Comparison of ENCODE assay signal across 21 cellular contexts in the genomic region with DNA sequence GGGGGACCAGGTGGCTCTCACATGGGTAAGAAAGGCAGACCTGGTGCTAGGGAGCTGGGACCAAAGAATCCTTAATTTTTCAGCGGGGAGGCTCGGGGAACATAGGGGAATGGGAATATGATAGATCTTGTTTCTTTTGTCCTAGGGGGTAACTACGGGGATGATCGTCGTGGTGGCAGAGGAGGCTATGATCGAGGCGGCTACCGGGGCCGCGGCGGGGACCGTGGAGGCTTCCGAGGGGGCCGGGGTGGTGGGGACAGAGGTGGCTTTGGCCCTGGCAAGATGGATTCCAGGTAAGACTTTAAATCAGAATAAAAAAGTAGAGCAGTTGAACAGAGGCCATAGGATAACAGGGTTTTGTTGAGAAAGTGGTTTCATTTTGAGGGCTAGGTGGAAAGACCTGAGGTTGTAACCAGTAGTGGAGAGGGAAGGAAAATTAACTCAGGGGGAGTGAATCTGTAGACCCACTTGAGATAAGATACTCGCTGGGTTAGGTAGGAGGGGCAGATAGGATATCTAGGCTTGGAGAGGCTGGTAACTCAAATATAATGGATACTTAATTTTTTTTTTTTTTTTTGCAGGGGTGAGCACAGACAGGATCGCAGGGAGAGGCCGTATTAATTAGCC. TPM values are rescaled to one million over a fixed set of nuclear protein-coding genes. Genes with fewer than 3 reads are reported as not detected.
DNase-seq lines count a peak whose midpoint lies in the region; ATAC-seq, FAIRE-seq and TF ChIP-seq lines count a peak whose summit lies in the region.
"Had no signal": no experiment of that assay in that cellular context is flagged by ENCODE, and none has a peak within 500 bp of the region (broad histone marks: within the 10 kb centered on the region; RNA-seq: fewer than 3 reads in every experiment).

No MANE protein-coding gene starts in this region.

- in situ Hi-C loops in GM23248 (cut with MboI) (no loop called here), GM12878 (cut with MboI) (no loop called here)

- peaks cover 88% of the 10 kb centered on the region for H3K36me3 Mint-ChIP-seq in activated CD4-positive, alpha-beta T cell treated with anti-CD3 and anti-CD28 coated beads, Interleukin-2, amount 10 ng/mL, durations not matched to agents 24 days and 14 days (ENCODE audit: low read depth)
- peaks cover 87% of the 10 kb centered on the region for H3K36me3 Mint-ChIP-seq in activated CD4-positive, alpha-beta T cell treated with anti-CD3 and anti-CD28 coated beads, Interleukin-2, amount 10 ng/mL, durations not matched to agents 7 days and 5 days (ENCODE audit: low read depth)
- H3K36me3 Mint-ChIP-seq in nephron progenitor cell (ENCODE audit: low read depth), result peaks cover 95% of the 10 kb centered on the region

- TF ChIP-seq RAD21 in GM12878 (IDR thresholded peaks at IDR 0.05; ENCODE audit: insufficient read depth, low read depth, low read length), result no peak

- CTCF ChIA-PET in activated CD4-positive, alpha-beta T cell treated with anti-CD3 and anti-CD28 coated beads, Interleukin-2, amount 10 ng/mL, durations not matched to agents 7 days and 5 days (lab: Charles Lee), result interaction anchor here (1.1 to 2.3 kb wide), 3 partner anchors 10 to 187 kb away, joined by 4 to 8 read pairs (median 5); partner anchors contain the start of gene FUS
- CTCF ChIA-PET in GM12878 (lab: Yijun Ruan, JAX) (interaction anchor here (1.2 kb wide), 1 partner anchor 9 kb away, joined by 3 read pairs; no protein-coding TSS in a partner anchor), GM10248 (lab: Yijun Ruan, JAX) (interaction anchor here (1.0 to 1.2 kb wide), 2 partner anchors 253 kb away, joined by 3 to 4 read pairs; no protein-coding TSS in a partner anchor)

- H4K20me1 ChIP-seq in GM23248 (ENCODE audit: insufficient read depth) (peaks cover 12% of the 10 kb centered on the region), GM12878 (ENCODE audit: control insufficient read depth, insufficient read depth) (no peaks in the 10 kb centered on the region; the same call in 1 of the 2 replicates)

- H3K9me2 ChIP-seq in GM23248 (ENCODE audit: insufficient read depth), result no peaks in the 10 kb centered on the region

- no peak for TF ChIP-seq EP300 in GM12878 (IDR thresholded peaks at IDR 0.05; ENCODE audit: borderline replicate concordance in 1 of 2, control insufficient read depth in 1 of 2, low read depth in 2 of 2, low read length in 2 of 2)

- H2AFZ ChIP-seq in GM23248 (no peak overlapping the region), GM12878 (ENCODE audit: control insufficient read depth, low read depth, low read length) (no peak overlapping the region)

- H3K9me3 Mint-ChIP-seq in activated CD4-positive, alpha-beta T cell treated with anti-CD3 and anti-CD28 coated beads, Interleukin-2, amount 10 ng/mL, durations not matched to agents 24 days and 14 days, result no peaks in the 10 kb centered on the region
- no peaks in the 10 kb centered on the region for H3K9me3 Mint-ChIP-seq in activated CD4-positive, alpha-beta T cell treated with anti-CD3 and anti-CD28 coated beads, Interleukin-2, amount 10 ng/mL, durations not matched to agents 7 days and 5 days
- H3K9me3 Mint-ChIP-seq in nephron progenitor cell, result no peaks in the 10 kb centered on the region

- SMC1A ChIA-PET in GM12878 (lab: Charles Lee; ENCODE audit: uncharacterized antibody, unreplicated experiment), result no interaction called here

- H3K4me2 ChIP-seq in GM23248 (ENCODE audit: unreplicated experiment) (no peak overlapping the region), GM12878 (ENCODE audit: control insufficient read depth, insufficient read depth) (no peak overlapping the region)

- H3K36me3 ChIP-seq in GM23248 (ENCODE audit: low read depth) (peaks cover 100% of the 10 kb centered on the region), GM12878 (ENCODE audit: control insufficient read depth in 2 of 2, insufficient read depth in 2 of 2, low read length in 1 of 2) (peaks cover 35 to 79% of the 10 kb centered on the region in 2 experiments), WERI-Rb-1 (peaks cover 100% of the 10 kb centered on the region)

- RAD21 ChIA-PET in GM12878 (lab: Charles Lee; ENCODE audit: unreplicated experiment), result interaction anchor here (1.6 kb wide), 1 partner anchor 11 kb away, joined by 5 read pairs; the partner anchor contains the start of gene PYCARD

- no peak for TF ChIP-seq POLR2A in GM12878 (IDR thresholded peaks at IDR 0.05; ENCODE audit: low read depth, low read length)

- ATAC-seq in GM12878, result no peak

- no peaks in the 10 kb centered on the region for H3K4me1 ChIP-seq in GM23248 (ENCODE audit: insufficient read depth)
- peaks cover 4% of the 10 kb centered on the region for H3K4me1 ChIP-seq in GM12878 (ENCODE audit: control insufficient read depth, insufficient read depth, low read length)

- TF ChIP-seq CTCF in GM12878 (IDR thresholded peaks at IDR 0.05 in 2 of 3, conservative IDR thresholded peaks at IDR 0.05 in 1 of 3; ENCODE audit: control insufficient read depth in 2 of 3, extremely low read depth in 1 of 3, insufficient read depth in 1 of 3, low read depth in 3 of 3, low read length in 3 of 3) (no peak), nephron progenitor cell (IDR thresholded peaks at IDR 0.05) (no peak), GM10248 (IDR thresholded peaks at IDR 0.05; ENCODE audit: control extremely low read depth, extremely low read depth, low read depth, missing control alignments) (no peak), WERI-Rb-1 (IDR thresholded peaks at IDR 0.05; ENCODE audit: low read depth, low read length) (no peak)

- 96 to 98% methylated on average over 17 of the region's 17 CpGs for WGBS in GM23248 (ENCODE audit: low coverage in 1 of 2, low lambda C conversion rate in 2 of 2, missing lambda C conversion rate in 2 of 2), 2 experiments
- WGBS in GM12878 (ENCODE audit: insufficient coverage, insufficient replicate concordance, low lambda C conversion rate, missing lambda C conversion rate), result 97% methylated on average over 17 of the region's 17 CpGs

- POLR2A ChIA-PET in activated CD4-positive, alpha-beta T cell treated with anti-CD3 and anti-CD28 coated beads, Interleukin-2, amount 10 ng/mL, durations not matched to agents 7 days and 5 days (lab: Charles Lee), result no interaction called here
- POLR2A ChIA-PET in GM12878 (lab: Charles Lee), result interaction anchor here (0.8 to 1.4 kb wide), 2 partner anchors 10 to 12 kb away, joined by 4 read pairs; partner anchors contain the start of gene PYCARD
- POLR2A ChIA-PET in GM10248 (lab: Yijun Ruan, JAX), result interaction anchor here (2.5 kb wide), 1 partner anchor 11 kb away, joined by 27 read pairs; the partner anchor contains the start of gene FUS

- no peaks in the 10 kb centered on the region for H3K27me3 Mint-ChIP-seq in activated CD4-positive, alpha-beta T cell treated with anti-CD3 and anti-CD28 coated beads, Interleukin-2, amount 10 ng/mL, durations not matched to agents 24 days and 14 days
- H3K27me3 Mint-ChIP-seq in activated CD4-positive, alpha-beta T cell treated with anti-CD3 and anti-CD28 coated beads, Interleukin-2, amount 10 ng/mL, durations not matched to agents 7 days and 5 days, result no peaks in the 10 kb centered on the region
- no peaks in the 10 kb centered on the region for H3K27me3 Mint-ChIP-seq in nephron progenitor cell (ENCODE audit: low read depth, poor library complexity)

- H3K9ac ChIP-seq in GM23248 (no peak overlapping the region), GM12878 (ENCODE audit: control insufficient read depth, insufficient read depth, low read length) (no peak overlapping the region)

- H3K27me3 ChIP-seq in GM23248 (replicated peaks; ENCODE audit: insufficient read depth), result no peaks in the 10 kb centered on the region
- no peaks in the 10 kb centered on the region for H3K27me3 ChIP-seq in GM12878 (replicated peaks in 1 of 2; ENCODE audit: control insufficient read depth in 2 of 2, insufficient read depth in 2 of 2, low read length in 1 of 2)
- H3K27me3 ChIP-seq in WERI-Rb-1 (ENCODE audit: insufficient read depth, low read depth, severe bottlenecking), result no peaks in the 10 kb centered on the region
- H3K27me3 ChIP-seq: BLaER1 treated with 17β-estradiol and CSF1 and Interleukin-3, amounts not matched to agents 10 nM and 100 nM; neutrophil; upper lobe of left lung had no signal

- 0 out of 2 replicates have a peak overlapping the region, but pooled peaks have one; percentile 4 for H3K27ac ChIP-seq in GM23248
- H3K27ac ChIP-seq in GM12878 (ENCODE audit: control insufficient read depth, insufficient read depth), result no peak overlapping the region; the same call in 1 of the 2 replicates
- no peak overlapping the region for H3K27ac ChIP-seq in WERI-Rb-1
- H3K27ac ChIP-seq: BLaER1 treated with 17β-estradiol and CSF1 and Interleukin-3, amounts not matched to agents 10 nM and 100 nM; upper lobe of left lung had no signal

- peaks cover 60% of the 10 kb centered on the region for H3K4me1 Mint-ChIP-seq in activated CD4-positive, alpha-beta T cell treated with anti-CD3 and anti-CD28 coated beads, Interleukin-2, amount 10 ng/mL, durations not matched to agents 24 days and 14 days
- H3K4me1 Mint-ChIP-seq in activated CD4-positive, alpha-beta T cell treated with anti-CD3 and anti-CD28 coated beads, Interleukin-2, amount 10 ng/mL, durations not matched to agents 7 days and 5 days, result peaks cover 69% of the 10 kb centered on the region
- H3K4me1 Mint-ChIP-seq in nephron progenitor cell, result peaks cover 21% of the 10 kb centered on the region

- FAIRE-seq in GM12878 (lab: Jason Lieb, UNC), result no peak
- FAIRE-seq: kidney had no signal

- intact Hi-C loops in activated CD4-positive, alpha-beta T cell treated with anti-CD3 and anti-CD28 coated beads, Interleukin-2, amount 10 ng/mL, durations not matched to agents 24 days and 14 days (cut with micrococcal nuclease), result no loop called here
- intact Hi-C loops in GM12878 (cut with micrococcal nuclease; ENCODE audit: unreplicated experiment), result no loop called here

- peaks cover 100% of the 10 kb centered on the region for H3F3A ChIP-seq in GM23248 (ENCODE audit: insufficient read depth)

- H3K4me3 Mint-ChIP-seq in activated CD4-positive, alpha-beta T cell treated with anti-CD3 and anti-CD28 coated beads, Interleukin-2, amount 10 ng/mL, durations not matched to agents 24 days and 14 days, result no peak overlapping the region
- H3K4me3 Mint-ChIP-seq in activated CD4-positive, alpha-beta T cell treated with anti-CD3 and anti-CD28 coated beads, Interleukin-2, amount 10 ng/mL, durations not matched to agents 7 days and 5 days, result no peak overlapping the region
- no peak overlapping the region for H3K4me3 Mint-ChIP-seq in nephron progenitor cell

- H3K9me3 ChIP-seq in GM23248 (ENCODE audit: low read depth) (no peaks in the 10 kb centered on the region), GM12878 (replicated peaks; ENCODE audit: control insufficient read depth, insufficient read depth, low read length) (no peaks in the 10 kb centered on the region), WERI-Rb-1 (ENCODE audit: severe bottlenecking) (no peaks in the 10 kb centered on the region)
- H3K9me3 ChIP-seq: BLaER1 treated with 17β-estradiol and CSF1 and Interleukin-3, amounts not matched to agents 10 nM and 100 nM; neutrophil; upper lobe of left lung had no signal

- no TSS peak for BruUV-seq in GM12878 (replicated peaks; lab: Mats Ljungman, UMichigan)

- peaks cover 90% of the 10 kb centered on the region for H3K79me2 ChIP-seq in GM23248 (ENCODE audit: insufficient read depth)
- peaks cover 30% of the 10 kb centered on the region for H3K79me2 ChIP-seq in GM12878 (ENCODE audit: control insufficient read depth, insufficient read depth, low read length)

- peak overlapping the region; percentile 51 for H3K27ac Mint-ChIP-seq in activated CD4-positive, alpha-beta T cell treated with anti-CD3 and anti-CD28 coated beads, Interleukin-2, amount 10 ng/mL, durations not matched to agents 24 days and 14 days
- H3K27ac Mint-ChIP-seq in activated CD4-positive, alpha-beta T cell treated with anti-CD3 and anti-CD28 coated beads, Interleukin-2, amount 10 ng/mL, durations not matched to agents 7 days and 5 days, result no peak overlapping the region
- peak overlapping the region; percentile 78 for H3K27ac Mint-ChIP-seq in nephron progenitor cell

- H3K4me3 ChIP-seq in GM23248, result no peak overlapping the region
- no peak overlapping the region for H3K4me3 ChIP-seq in GM12878
- no peak overlapping the region for H3K4me3 ChIP-seq in WERI-Rb-1 (ENCODE audit: low read depth, low read length)
- H3K4me3 ChIP-seq: BLaER1 treated with 17β-estradiol and CSF1 and Interleukin-3, amounts not matched to agents 10 nM and 100 nM; upper lobe of left lung had no signal

- no peak for DNase-seq in activated CD4-positive, alpha-beta T cell treated with anti-CD3 and anti-CD28 coated beads, Interleukin-2, amount 10 ng/mL, durations not matched to agents 24 days and 14 days
- DNase-seq in activated CD4-positive, alpha-beta T cell treated with anti-CD3 and anti-CD28 coated beads, Interleukin-2, amount 10 ng/mL, durations not matched to agents 7 days and 5 days, result no peak
- DNase-seq in GM23248 (no peak), GM12878 (ENCODE audit: low read depth, low spot score) (no peak), nephron progenitor cell (no peak), GM10248 (ENCODE audit: extremely low spot score) (no peak), WERI-Rb-1 (no peak), NCI-H1092 treated with DMSO at 0.1 percent for 48 hours (lab: John Stamatoyannopoulos, UW) (no peak)
- DNase-seq: DMS53; foreskin fibroblast; hypothalamus; IMR-90; kidney; NCI-H187 treated with DMSO at 0.1 percent for 48 hours; NCI-H446; stimulated activated CD4-positive, alpha-beta T cell treated with anti-CD3 and anti-CD28 coated beads, Interleukin-12 subunit alpha, Interleukin-12 subunit beta, amount 100 ng/mL, for 4 hours; upper lobe of left lung had no signal

RNA-seq across cellular contexts. Expression of gene FUS, which starts 11.0 kb away (rescaled TPM):
- total RNA-seq in activated CD4-positive, alpha-beta T cell treated with anti-CD3 and anti-CD28 coated beads, Interleukin-2, amount 10 ng/mL, durations not matched to agents 24 days and 14 days, result 936 and 955 TPM in 2 replicates
- total RNA-seq in activated CD4-positive, alpha-beta T cell treated with anti-CD3 and anti-CD28 coated beads, Interleukin-2, amount 10 ng/mL, durations not matched to agents 7 days and 5 days, result 100 to 1,000 TPM; 552 to 581 TPM
- 22.5 and 28.3 TPM in 2 replicates for total RNA-seq in GM23248 (2014; rRNA removed; shearing (Covaris generic))
- polyA plus RNA-seq in GM23248 (2016; fragmentation: Nextera tagmentation; extraction: Ambion mirVana) (154 and 166 TPM in 2 replicates), GM12878 (2011; rRNA removed) (243 and 327 TPM in 2 replicates), GM12878 (2014; fragmentation: Illumina TruSeq; extraction: Trizol) (366 and 389 TPM in 2 replicates), GM12878 (2014; fragmentation: Nextera tagmentation; extraction: Ambion mirVana) (100 to 1,000 TPM in 1 of 2 experiments, 10 to 100 TPM in 1; 46.8 to 131 TPM), GM12878 (2014; rRNA removed) (480 and 547 TPM in 2 replicates), GM12878 (2016; fragmentation: Nextera tagmentation; extraction: Ambion mirVana) (100 to 1,000 TPM; 366 to 437 TPM)
- total RNA-seq in GM12878 (2013; cell fraction: nucleolus; rRNA removed), result 304 and 315 TPM in 2 replicates
- total RNA-seq in GM12878 (2014; rRNA removed) (40.1 and 47.3 TPM in 2 replicates), GM12878 (2014; rRNA removed; fragmentation: Illumina TruSeq; extraction: Trizol) (69.6 and 69.8 TPM in 2 replicates), GM12878 (2021) (509 and 521 TPM in 2 replicates)
- 475 TPM for polyA plus RNA-seq in GM12878 (2011; ENCODE audit: low read depth)
- polyA plus RNA-seq in GM12878 (2011; cell fraction: cytosol; rRNA removed), result 186 and 237 TPM in 2 replicates
- polyA plus RNA-seq in GM12878 (2011; cell fraction: nucleus; rRNA removed), result 505 and 935 TPM in 2 replicates
- polyA plus RNA-seq in GM12878 (2012), result 371 and 917 TPM in 2 replicates
- 116 and 126 TPM in 2 replicates for polyA minus RNA-seq in GM12878 (2011; rRNA and poly(A)+ RNA removed)
- 108 and 169 TPM in 2 replicates for polyA minus RNA-seq in GM12878 (2011; cell fraction: cytosol; rRNA and poly(A)+ RNA removed)
- polyA minus RNA-seq in GM12878 (2011; cell fraction: nucleus; rRNA and poly(A)+ RNA removed), result 148 and 252 TPM in 2 replicates

RNA-seq across cellular contexts. Expression of gene PYCARD, which starts 11.6 kb away (rescaled TPM):
- total RNA-seq in activated CD4-positive, alpha-beta T cell treated with anti-CD3 and anti-CD28 coated beads, Interleukin-2, amount 10 ng/mL, durations not matched to agents 24 days and 14 days, result 15.6 and 17.1 TPM in 2 replicates
- 10 to 100 TPM; 66.8 to 68.0 TPM for total RNA-seq in activated CD4-positive, alpha-beta T cell treated with anti-CD3 and anti-CD28 coated beads, Interleukin-2, amount 10 ng/mL, durations not matched to agents 7 days and 5 days
- total RNA-seq in GM23248 (2014; rRNA removed; shearing (Covaris generic)), result 20.1 and 28.1 TPM in 2 replicates
- polyA plus RNA-seq in GM23248 (2016; fragmentation: Nextera tagmentation; extraction: Ambion mirVana) (23.1 and 24.3 TPM in 2 replicates), GM12878 (2011; rRNA removed) (11.9 and 26.9 TPM in 2 replicates), GM12878 (2014; fragmentation: Illumina TruSeq; extraction: Trizol) (2.0 and 18.3 TPM in 2 replicates), GM12878 (2014; fragmentation: Nextera tagmentation; extraction: Ambion mirVana) (10 to 100 TPM in 1 of 2 experiments, 1 to 10 TPM in 1; 5.1 to 14.9 TPM), GM12878 (2014; rRNA removed) (94.1 and 106 TPM in 2 replicates), GM12878 (2016; fragmentation: Nextera tagmentation; extraction: Ambion mirVana) (10 to 100 TPM; 61.5 to 70.9 TPM)
- 3.2 and 5.1 TPM in 2 replicates for total RNA-seq in GM12878 (2013; cell fraction: nucleolus; rRNA removed)
- total RNA-seq in GM12878 (2014; rRNA removed) (65.7 and 81.4 TPM in 2 replicates), GM12878 (2014; rRNA removed; fragmentation: Illumina TruSeq; extraction: Trizol) (32.0 and 32.2 TPM in 2 replicates), GM12878 (2021) (59.5 and 65.7 TPM in 2 replicates)
- 10.6 TPM for polyA plus RNA-seq in GM12878 (2011; ENCODE audit: low read depth)
- polyA plus RNA-seq in GM12878 (2011; cell fraction: cytosol; rRNA removed), result 41.7 and 76.2 TPM in 2 replicates
- 43.4 and 46.9 TPM in 2 replicates for polyA plus RNA-seq in GM12878 (2011; cell fraction: nucleus; rRNA removed)
- 34.9 and 40.3 TPM in 2 replicates for polyA plus RNA-seq in GM12878 (2012)
- 8.2 and 21.7 TPM in 2 replicates for polyA minus RNA-seq in GM12878 (2011; rRNA and poly(A)+ RNA removed)
- 13.0 and 15.6 TPM in 2 replicates for polyA minus RNA-seq in GM12878 (2011; cell fraction: cytosol; rRNA and poly(A)+ RNA removed)
- 5.7 and 7.5 TPM in 2 replicates for polyA minus RNA-seq in GM12878 (2011; cell fraction: nucleus; rRNA and poly(A)+ RNA removed)

RNA-seq across cellular contexts. Expression of gene TRIM72, which starts 23.0 kb away (rescaled TPM):
- total RNA-seq in activated CD4-positive, alpha-beta T cell treated with anti-CD3 and anti-CD28 coated beads, Interleukin-2, amount 10 ng/mL, durations not matched to agents 24 days and 14 days, result 0.05 and 0.09 TPM in 2 replicates
- total RNA-seq in activated CD4-positive, alpha-beta T cell treated with anti-CD3 and anti-CD28 coated beads, Interleukin-2, amount 10 ng/mL, durations not matched to agents 7 days and 5 days, result not detected
- total RNA-seq in GM23248 (2014; rRNA removed; shearing (Covaris generic)), result not detected in 2 replicates
- polyA plus RNA-seq in GM23248 (2016; fragmentation: Nextera tagmentation; extraction: Ambion mirVana) (not detected in 2 replicates), GM12878 (2011; rRNA removed) (not detected in 2 replicates), GM12878 (2014; fragmentation: Illumina TruSeq; extraction: Trizol) (0.10 TPM in 1 of 2 replicates, not detected in the other), GM12878 (2014; fragmentation: Nextera tagmentation; extraction: Ambion mirVana) (under 1 TPM; 0.03 to 0.26 TPM), GM12878 (2014; rRNA removed) (0.29 and 0.36 TPM in 2 replicates), GM12878 (2016; fragmentation: Nextera tagmentation; extraction: Ambion mirVana) (under 1 TPM; 0.19 to 0.23 TPM)
- total RNA-seq in GM12878 (2013; cell fraction: nucleolus; rRNA removed), result 0.08 TPM in 1 of 2 replicates, not detected in the other
- total RNA-seq in GM12878 (2014; rRNA removed) (0.33 and 0.56 TPM in 2 replicates), GM12878 (2014; rRNA removed; fragmentation: Illumina TruSeq; extraction: Trizol) (0.13 and 0.14 TPM in 2 replicates), GM12878 (2021) (1.0 and 1.2 TPM in 2 replicates)
- polyA plus RNA-seq in GM12878 (2011; ENCODE audit: low read depth), result not detected
- polyA plus RNA-seq in GM12878 (2011; cell fraction: cytosol; rRNA removed), result 0.01 and 0.02 TPM in 2 replicates
- 0.01 TPM in 1 of 2 replicates, not detected in the other for polyA plus RNA-seq in GM12878 (2011; cell fraction: nucleus; rRNA removed)
- polyA plus RNA-seq in GM12878 (2012), result 0.08 and 0.15 TPM in 2 replicates
- polyA minus RNA-seq in GM12878 (2011; rRNA and poly(A)+ RNA removed), result not detected in 2 replicates
- not detected in 2 replicates for polyA minus RNA-seq in GM12878 (2011; cell fraction: cytosol; rRNA and poly(A)+ RNA removed)
- polyA minus RNA-seq in GM12878 (2011; cell fraction: nucleus; rRNA and poly(A)+ RNA removed), result not detected in 2 replicates
- total RNA-seq: IMR-90, renal cortical epithelial cell had no signal
- polyA plus RNA-seq: IMR-90 had no signal

RNA-seq across cellular contexts. Expression of gene PYDC1, which starts 26.0 kb away (rescaled TPM):
- total RNA-seq in activated CD4-positive, alpha-beta T cell treated with anti-CD3 and anti-CD28 coated beads, Interleukin-2, amount 10 ng/mL, durations not matched to agents 24 days and 14 days, result not detected in 2 replicates
- total RNA-seq in activated CD4-positive, alpha-beta T cell treated with anti-CD3 and anti-CD28 coated beads, Interleukin-2, amount 10 ng/mL, durations not matched to agents 7 days and 5 days, result not detected
- total RNA-seq in GM23248 (2014; rRNA removed; shearing (Covaris generic)), result not detected in 2 replicates
- polyA plus RNA-seq in GM23248 (2016; fragmentation: Nextera tagmentation; extraction: Ambion mirVana), result not detected in 2 replicates
- total RNA-seq in GM12878 (2013; cell fraction: nucleolus; rRNA removed), result not detected in 2 replicates
- not detected in 2 replicates for total RNA-seq in GM12878 (2014; rRNA removed)
- total RNA-seq in GM12878 (2014; rRNA removed; fragmentation: Illumina TruSeq; extraction: Trizol), result not detected in 2 replicates
- not detected in 2 replicates for total RNA-seq in GM12878 (2021)
- not detected for polyA plus RNA-seq in GM12878 (2011; ENCODE audit: low read depth)
- polyA plus RNA-seq in GM12878 (2011; rRNA removed), result not detected in 2 replicates
- polyA plus RNA-seq in GM12878 (2011; cell fraction: cytosol; rRNA removed), result not detected in 2 replicates
- not detected in 2 replicates for polyA plus RNA-seq in GM12878 (2011; cell fraction: nucleus; rRNA removed)
- polyA plus RNA-seq in GM12878 (2012), result not detected in 2 replicates
- polyA plus RNA-seq in GM12878 (2014; fragmentation: Illumina TruSeq; extraction: Trizol), result not detected in 2 replicates
- polyA plus RNA-seq in GM12878 (2014; fragmentation: Nextera tagmentation; extraction: Ambion mirVana), result not detected
- polyA plus RNA-seq in GM12878 (2014; rRNA removed), result not detected in 2 replicates
- polyA plus RNA-seq in GM12878 (2016; fragmentation: Nextera tagmentation; extraction: Ambion mirVana), result not detected
- polyA minus RNA-seq in GM12878 (2011; rRNA and poly(A)+ RNA removed), result not detected in 2 replicates
- polyA minus RNA-seq in GM12878 (2011; cell fraction: cytosol; rRNA and poly(A)+ RNA removed), result not detected in 2 replicates
- polyA minus RNA-seq in GM12878 (2011; cell fraction: nucleus; rRNA and poly(A)+ RNA removed), result not detected in 2 replicates
- total RNA-seq: A673, IMR-90, kidney, renal cortical epithelial cell, upper lobe of left lung had no signal
- polyA plus RNA-seq: IMR-90 had no signal

RNA-seq across cellular contexts. Expression of gene PRSS36, which starts 41.1 kb away (rescaled TPM):
- total RNA-seq in activated CD4-positive, alpha-beta T cell treated with anti-CD3 and anti-CD28 coated beads, Interleukin-2, amount 10 ng/mL, durations not matched to agents 24 days and 14 days, result 0.33 and 0.59 TPM in 2 replicates
- total RNA-seq in activated CD4-positive, alpha-beta T cell treated with anti-CD3 and anti-CD28 coated beads, Interleukin-2, amount 10 ng/mL, durations not matched to agents 7 days and 5 days, result 1 to 10 TPM in 1 of 2 experiments, under 1 TPM in 1; 0.89 to 1.7 TPM
- total RNA-seq in GM23248 (2014; rRNA removed; shearing (Covaris generic)), result 0.13 TPM in 1 of 2 replicates, not detected in the other
- polyA plus RNA-seq in GM23248 (2016; fragmentation: Nextera tagmentation; extraction: Ambion mirVana), result 0.19 and 2.2 TPM in 2 replicates
- not detected in 2 replicates for total RNA-seq in GM12878 (2013; cell fraction: nucleolus; rRNA removed)
- total RNA-seq in GM12878 (2014; rRNA removed), result 0.11 and 0.44 TPM in 2 replicates
- 0.13 TPM in 1 of 2 replicates, not detected in the other for total RNA-seq in GM12878 (2014; rRNA removed; fragmentation: Illumina TruSeq; extraction: Trizol)
- total RNA-seq in GM12878 (2021), result 0.46 TPM in 1 of 2 replicates, not detected in the other
- not detected for polyA plus RNA-seq in GM12878 (2011; ENCODE audit: low read depth)
- polyA plus RNA-seq in GM12878 (2011; rRNA removed), result 0.11 and 0.17 TPM in 2 replicates
- polyA plus RNA-seq in GM12878 (2011; cell fraction: cytosol; rRNA removed), result 0.24 and 0.25 TPM in 2 replicates
- 0.15 and 0.72 TPM in 2 replicates for polyA plus RNA-seq in GM12878 (2011; cell fraction: nucleus; rRNA removed)
- polyA plus RNA-seq in GM12878 (2012), result 0.20 and 0.21 TPM in 2 replicates
- not detected in 2 replicates for polyA plus RNA-seq in GM12878 (2014; fragmentation: Illumina TruSeq; extraction: Trizol)
- not detected for polyA plus RNA-seq in GM12878 (2014; fragmentation: Nextera tagmentation; extraction: Ambion mirVana)
- polyA plus RNA-seq in GM12878 (2014; rRNA removed), result 0.20 and 0.47 TPM in 2 replicates
- polyA plus RNA-seq in GM12878 (2016; fragmentation: Nextera tagmentation; extraction: Ambion mirVana), result 1 to 10 TPM in 1 of 2 experiments, under 1 TPM in 1; 0.17 to 1.1 TPM
- polyA minus RNA-seq in GM12878 (2011; rRNA and poly(A)+ RNA removed), result 0.52 TPM in 1 of 2 replicates, not detected in the other
- 2.0 TPM in 1 of 2 replicates, not detected in the other for polyA minus RNA-seq in GM12878 (2011; cell fraction: cytosol; rRNA and poly(A)+ RNA removed)
- polyA minus RNA-seq in GM12878 (2011; cell fraction: nucleus; rRNA and poly(A)+ RNA removed), result 1.2 TPM in 1 of 2 replicates, not detected in the other
